In genomic region chr7:129438839-129439640, GRCh38 we compare ENCODE assay signal across 1 cellular context.
A peak's percentile ranks its signal among the peaks of the same experiment; 100 is the strongest.
TF ChIP-seq lines count a peak whose summit lies in the region.

No MANE protein-coding gene starts in this region.

TF ChIP-seq in K562, 482 proteins besides CTCF, POLR2A, EP300 and RAD21 (continued from another document and continues in another):
- TF ChIP-seq, protein P1, sequence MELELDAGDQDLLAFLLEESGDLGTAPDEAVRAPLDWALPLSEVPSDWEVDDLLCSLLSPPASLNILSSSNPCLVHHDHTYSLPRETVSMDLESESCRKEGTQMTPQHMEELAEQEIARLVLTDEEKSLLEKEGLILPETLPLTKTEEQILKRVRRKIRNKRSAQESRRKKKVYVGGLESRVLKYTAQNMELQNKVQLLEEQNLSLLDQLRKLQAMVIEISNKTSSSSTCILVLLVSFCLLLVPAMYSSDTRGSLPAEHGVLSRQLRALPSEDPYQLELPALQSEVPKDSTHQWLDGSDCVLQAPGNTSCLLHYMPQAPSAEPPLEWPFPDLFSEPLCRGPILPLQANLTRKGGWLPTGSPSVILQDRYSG (tag; conservative IDR thresholded peaks at IDR 0.05; ENCODE audit: low read depth): no peak; the same call in 1 of the 2 replicates
- TF ChIP-seq, protein P2, sequence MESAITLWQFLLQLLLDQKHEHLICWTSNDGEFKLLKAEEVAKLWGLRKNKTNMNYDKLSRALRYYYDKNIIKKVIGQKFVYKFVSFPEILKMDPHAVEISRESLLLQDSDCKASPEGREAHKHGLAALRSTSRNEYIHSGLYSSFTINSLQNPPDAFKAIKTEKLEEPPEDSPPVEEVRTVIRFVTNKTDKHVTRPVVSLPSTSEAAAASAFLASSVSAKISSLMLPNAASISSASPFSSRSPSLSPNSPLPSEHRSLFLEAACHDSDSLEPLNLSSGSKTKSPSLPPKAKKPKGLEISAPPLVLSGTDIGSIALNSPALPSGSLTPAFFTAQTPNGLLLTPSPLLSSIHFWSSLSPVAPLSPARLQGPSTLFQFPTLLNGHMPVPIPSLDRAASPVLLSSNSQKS (CRISPR knock-in tag; IDR thresholded peaks at IDR 0.05): peak; percentile 55; the same call in 1 of the 2 replicates
- TF ChIP-seq ILF3 (IDR thresholded peaks at IDR 0.05; ENCODE audit: borderline replicate concordance) (no peak), NR2C2 (CRISPR knock-in tag; IDR thresholded peaks at IDR 0.05) (no peak), NR2C2 (tag; IDR thresholded peaks at IDR 0.05) (peak; percentile 63), UBTF (IDR thresholded peaks at IDR 0.05; ENCODE audit: borderline replicate concordance in 1 of 2, low read depth in 2 of 2, low read length in 2 of 2) (0 out of 4 replicates have a peak, but pooled peaks of 1 of the 2 experiments have one; percentile 48), ZNF766 (CRISPR knock-in tag; conservative IDR thresholded peaks at IDR 0.05) (peak; percentile 94), YBX1 (IDR thresholded peaks at IDR 0.05) (no peak), SRSF1 (IDR thresholded peaks at IDR 0.05; ENCODE audit: low read depth, low read length) (no peak), ZNF592 (IDR thresholded peaks at IDR 0.05) (peak; percentile 95), NFYB (IDR thresholded peaks at IDR 0.05; ENCODE audit: extremely low read depth, insufficient read length) (no peak), SPI1 (IDR thresholded peaks at IDR 0.05; ENCODE audit: borderline replicate concordance, low read depth, low read length) (no peak), MXD1 (CRISPR knock-in tag; IDR thresholded peaks at IDR 0.05; ENCODE audit: borderline replicate concordance, poor library complexity, severe bottlenecking) (no peak), ZNF184 (CRISPR knock-in tag; IDR thresholded peaks at IDR 0.05) (no peak), CHD4 (IDR thresholded peaks at IDR 0.05; ENCODE audit: insufficient read depth, insufficient replicate concordance, low read depth, low read length, poor library complexity, severe bottlenecking) (peak; percentile 49), PHTF2 (CRISPR knock-in tag; IDR thresholded peaks at IDR 0.05) (no peak), REST (CRISPR knock-in tag; IDR thresholded peaks at IDR 0.05; ENCODE audit: low read depth) (no peak), TCF15 (CRISPR knock-in tag; IDR thresholded peaks at IDR 0.05) (no peak), GTF2A2 (tag; IDR thresholded peaks at IDR 0.05) (no peak), NFRKB (IDR thresholded peaks at IDR 0.05; ENCODE audit: low read depth) (peak; percentile 43; the same call in 1 of the 2 replicates), ZNF41 (CRISPR knock-in tag; conservative IDR thresholded peaks at IDR 0.05) (peak; percentile 55; the same call in 1 of the 2 replicates), NFIX (CRISPR knock-in tag; IDR thresholded peaks at IDR 0.05; ENCODE audit: low read depth) (no peak), STAT6 (CRISPR knock-in tag; IDR thresholded peaks at IDR 0.05) (no peak), JUN (IDR thresholded peaks at IDR 0.05; ENCODE audit: borderline replicate concordance, low read depth, low read length) (peak; percentile 83; the same call in 1 of the 2 replicates), JUN (CRISPR knock-in tag; IDR thresholded peaks at IDR 0.05; ENCODE audit: borderline replicate concordance) (0 out of 2 replicates have a peak, but pooled peaks have one; percentile 12), FOS (IDR thresholded peaks at IDR 0.05; ENCODE audit: extremely low read depth, insufficient read length) (peak; percentile 58), SMAD2 (IDR thresholded peaks at IDR 0.05; ENCODE audit: low read depth, low read length) (no peak), KLF1 (tag; IDR thresholded peaks at IDR 0.05) (no peak), TBL1XR1 (IDR thresholded peaks at IDR 0.05; ENCODE audit: low read length in 2 of 2) (peak in 1 of 2 experiments; percentile 53; a peak in 2 of 4 replicates), SAFB (IDR thresholded peaks at IDR 0.05; ENCODE audit: borderline replicate concordance, low read depth, low read length) (no peak), ZNF561 (CRISPR knock-in tag; conservative IDR thresholded peaks at IDR 0.05) (no peak), OTX1 (CRISPR knock-in tag; IDR thresholded peaks at IDR 0.05) (no peak), KLF16 (IDR thresholded peaks at IDR 0.05) (peak; percentile 91), NONO (IDR thresholded peaks at IDR 0.05; ENCODE audit: low read depth in 2 of 2, low read length in 1 of 2) (no peak), KHSRP (IDR thresholded peaks at IDR 0.05) (no peak), BRD9 (IDR thresholded peaks at IDR 0.05; ENCODE audit: low read depth, partially characterized antibody) (peak; percentile 98), MEIS2 (IDR thresholded peaks at IDR 0.05; ENCODE audit: partially characterized antibody) (peak; percentile 100), NBN (IDR thresholded peaks at IDR 0.05; ENCODE audit: low read depth) (peak; percentile 95), MED1 (CRISPR knock-in tag; IDR thresholded peaks at IDR 0.05; ENCODE audit: borderline replicate concordance) (no peak), HCFC1 (IDR thresholded peaks at IDR 0.05; ENCODE audit: low read depth, low read length) (no peak; the same call in 1 of the 2 replicates)
- TF ChIP-seq, protein P3, sequence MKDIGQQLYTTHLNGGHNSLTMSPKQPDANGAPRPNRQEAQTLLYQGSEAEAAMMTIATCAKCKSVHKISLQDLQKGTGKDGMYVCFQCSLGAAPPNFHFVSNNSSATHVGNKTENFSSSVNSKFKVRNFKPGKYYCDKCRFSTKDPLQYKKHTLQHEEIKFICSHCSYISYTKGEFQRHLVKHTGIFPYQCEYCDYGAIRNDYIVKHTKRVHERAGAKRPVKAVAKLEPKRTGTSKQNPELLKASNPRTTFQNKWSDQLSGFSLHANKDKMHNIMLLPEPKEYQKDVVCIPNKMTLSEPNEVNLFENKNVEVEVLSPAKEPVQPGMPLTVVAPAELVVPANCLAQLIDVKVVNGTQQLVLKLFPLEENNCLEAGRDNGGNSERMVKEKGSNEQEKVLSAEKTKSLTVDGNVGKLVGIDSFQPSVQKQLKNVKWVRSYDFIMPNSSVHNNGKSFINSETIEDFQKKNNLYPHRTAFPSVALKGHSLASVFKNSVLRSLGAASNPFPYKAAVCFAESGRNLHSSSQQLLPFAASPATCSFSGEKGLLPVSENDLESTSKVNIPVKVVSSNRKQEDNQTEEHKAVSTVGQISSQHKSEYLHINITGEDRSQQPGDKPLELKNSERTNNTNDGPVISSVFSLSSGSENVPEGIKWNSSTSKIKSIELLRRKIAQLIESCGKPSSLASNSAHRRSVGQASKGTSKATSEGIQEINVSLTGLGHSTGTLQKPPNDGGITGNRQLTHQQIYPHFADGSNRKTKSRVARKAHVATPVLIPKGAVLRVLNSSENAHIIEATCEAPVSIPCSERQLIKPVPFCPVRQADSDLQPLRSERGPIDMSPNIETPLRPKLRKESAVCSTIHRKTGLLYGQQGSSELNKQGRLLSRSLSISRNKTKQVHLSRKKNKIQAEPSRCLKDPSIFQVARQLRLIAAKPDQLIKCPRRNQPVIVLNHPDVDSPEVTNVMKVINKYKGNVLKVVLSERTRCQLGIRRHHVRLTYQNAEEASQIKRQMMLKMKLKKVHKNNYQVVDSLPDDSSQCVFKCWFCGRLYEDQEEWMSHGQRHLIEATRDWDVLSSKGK (CRISPR knock-in tag; IDR thresholded peaks at IDR 0.05): no peak
- TF ChIP-seq, protein P4, sequence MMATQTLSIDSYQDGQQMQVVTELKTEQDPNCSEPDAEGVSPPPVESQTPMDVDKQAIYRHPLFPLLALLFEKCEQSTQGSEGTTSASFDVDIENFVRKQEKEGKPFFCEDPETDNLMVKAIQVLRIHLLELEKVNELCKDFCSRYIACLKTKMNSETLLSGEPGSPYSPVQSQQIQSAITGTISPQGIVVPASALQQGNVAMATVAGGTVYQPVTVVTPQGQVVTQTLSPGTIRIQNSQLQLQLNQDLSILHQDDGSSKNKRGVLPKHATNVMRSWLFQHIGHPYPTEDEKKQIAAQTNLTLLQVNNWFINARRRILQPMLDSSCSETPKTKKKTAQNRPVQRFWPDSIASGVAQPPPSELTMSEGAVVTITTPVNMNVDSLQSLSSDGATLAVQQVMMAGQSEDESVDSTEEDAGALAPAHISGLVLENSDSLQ (IDR thresholded peaks at IDR 0.05): peak; percentile 99
